17 cellular contexts compared by ENCODE assay signal in the genomic region with DNA sequence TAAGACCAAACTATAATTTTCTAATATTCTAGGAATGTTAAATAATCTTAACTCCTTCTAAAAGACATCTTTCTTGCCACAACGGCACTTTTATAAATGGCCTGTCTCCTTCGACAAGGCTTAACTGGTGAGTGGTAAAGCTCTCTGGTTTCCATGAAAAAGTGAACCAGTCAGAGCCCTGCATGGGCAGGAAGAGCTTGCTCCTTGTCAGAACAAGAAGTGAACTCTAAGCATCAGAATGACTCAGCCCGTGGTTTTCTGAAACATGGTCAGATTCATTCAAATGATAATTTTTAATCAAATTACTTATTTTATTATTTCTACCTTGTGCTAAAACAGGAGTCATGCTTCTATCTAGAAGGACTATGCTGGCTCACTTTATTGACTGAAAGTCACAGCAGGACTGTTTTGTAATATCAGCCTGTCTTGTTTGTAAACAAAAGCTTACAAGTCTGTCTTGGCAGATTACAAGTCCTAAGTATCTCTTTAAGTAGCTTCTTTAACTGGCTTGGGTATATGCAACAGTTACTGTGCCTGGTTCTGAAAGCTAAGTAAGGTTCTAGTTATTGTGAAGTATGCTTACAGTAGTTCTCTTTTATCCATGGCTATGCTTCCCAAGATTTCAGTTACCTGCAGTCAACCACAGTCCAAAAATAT.
DNase-seq lines count a peak whose midpoint lies in the region; ATAC-seq, FAIRE-seq and TF ChIP-seq lines count a peak whose summit lies in the region.
"Had no signal": no experiment of that assay in that cellular context is flagged by ENCODE, and none has a peak within 500 bp of the region (broad histone marks: within the 10 kb centered on the region; RNA-seq: fewer than 3 reads in every experiment).

No MANE protein-coding gene starts in this region.

- H3K27me3 ChIP-seq in OCI-LY3 (ENCODE audit: low read depth, low read length) (peaks cover 11% of the 10 kb centered on the region; the same call in 1 of the 2 replicates), endothelial cell of umbilical vein (ENCODE audit: control insufficient read depth in 2 of 2, insufficient read depth in 2 of 2, low read length in 2 of 2) (no peaks in the 10 kb centered on the region)

- H3K4me1 ChIP-seq in OCI-LY3 (ENCODE audit: low read length) (peaks cover 10% of the 10 kb centered on the region), endothelial cell of umbilical vein (ENCODE audit: control insufficient read depth, extremely low read depth, insufficient read depth, low read length) (no peaks in the 10 kb centered on the region)
- H3K4me1 ChIP-seq: parathyroid adenoma had no signal

- H3K36me3 ChIP-seq in OCI-LY3 (replicated peaks; ENCODE audit: low read depth, low read length) (no peaks in the 10 kb centered on the region), endothelial cell of umbilical vein (ENCODE audit: control insufficient read depth in 2 of 2, extremely low read depth in 1 of 2, insufficient read depth in 2 of 2, low read length in 2 of 2) (no peaks in the 10 kb centered on the region)

- no peak overlapping the region for H3K4me3 ChIP-seq in OCI-LY3 (ENCODE audit: low read length)
- no peak overlapping the region for H3K4me3 ChIP-seq in endothelial cell of umbilical vein (replicated peaks in 1 of 3; ENCODE audit: insufficient read depth in 1 of 3, low read depth in 1 of 3, low read length in 3 of 3)

- no peak overlapping the region for H3K27ac ChIP-seq in OCI-LY3 (ENCODE audit: low read length)
- no peak overlapping the region for H3K27ac ChIP-seq in endothelial cell of umbilical vein (ENCODE audit: insufficient read depth, low read depth, low read length)
- H3K27ac ChIP-seq: KMS-11, parathyroid adenoma had no signal

- H3K79me2 ChIP-seq in OCI-LY3 (ENCODE audit: low read length) (no peaks in the 10 kb centered on the region), endothelial cell of umbilical vein (ENCODE audit: control insufficient read depth, insufficient read depth, low read length) (no peaks in the 10 kb centered on the region)
- H3K79me2 ChIP-seq: parathyroid adenoma had no signal

- BruUV-seq in endothelial cell of umbilical vein (replicated peaks; lab: Mats Ljungman, UMichigan): no TSS peak

- no peak overlapping the region for H3K4me3 Mint-ChIP-seq in WTC11
- H3K4me3 Mint-ChIP-seq: stimulated activated memory B cell treated with anti-CD40 and anti-IgM and Interleukin-4, amounts not matched to agents 10 μg/mL and 1 μg/mL and 100 μg/mL, for 72 hours had no signal

- POLR2A ChIA-PET in endothelial cell of umbilical vein (lab: Charles Lee): no interaction called here
- POLR2A ChIA-PET in WTC11 (lab: Charles Lee): no interaction called here

- H3K27me3 Mint-ChIP-seq in WTC11 (ENCODE audit: low read depth): no peaks in the 10 kb centered on the region; the same call in 1 of the 2 replicates
- H3K27me3 Mint-ChIP-seq: stimulated activated memory B cell treated with anti-CD40 and anti-IgM and Interleukin-4, amounts not matched to agents 10 μg/mL and 1 μg/mL and 100 μg/mL, for 72 hours had no signal

- peak; percentile 5 for DNase-seq in AG08395 (ENCODE audit: low spot score)
- peak; percentile 14 for DNase-seq in GM18507 (ENCODE audit: extremely low spot score, insufficient read length, low read depth)
- DNase-seq in endothelial cell of umbilical vein (ENCODE audit: low read depth, low spot score): no peak
- no peak for DNase-seq in WTC11 (ENCODE audit: low spot score)
- no peak for DNase-seq in ACHN
- DNase-seq in dedifferentiated amniotic fluid mesenchymal stem cell (ENCODE audit: extremely low spot score): no peak
- DNase-seq: activated CD4-positive, alpha-beta T cell treated with anti-CD3 and anti-CD28 coated beads for 1 hour; activated gamma-delta T cell treated with Interleukin-2 at 50 U/mL for 16 hours; AML-193; DMS79; midbrain; NCI-H2029 treated with DMSO at 0.1 percent for 48 hours had no signal

- intact Hi-C loops in endothelial cell of umbilical vein (cut with micrococcal nuclease): no loop called here

- H3K36me3 Mint-ChIP-seq in WTC11: peaks cover 18% of the 10 kb centered on the region
- H3K36me3 Mint-ChIP-seq: stimulated activated memory B cell treated with anti-CD40 and anti-IgM and Interleukin-4, amounts not matched to agents 10 μg/mL and 1 μg/mL and 100 μg/mL, for 72 hours had no signal

- TF ChIP-seq POLR2A in endothelial cell of umbilical vein (IDR thresholded peaks at IDR 0.05; ENCODE audit: low read depth, low read length): no peak

- no peaks in the 10 kb centered on the region for H3K9me3 ChIP-seq in OCI-LY3 (ENCODE audit: insufficient read depth, low read length)
- H3K9me3 ChIP-seq in endothelial cell of umbilical vein (replicated peaks; ENCODE audit: control insufficient read depth, insufficient read depth, low read length): no peaks in the 10 kb centered on the region

- dilution Hi-C loops in endothelial cell of umbilical vein (cut with MboI; ENCODE audit: extremely low pct_ligation_motif_present, low sequenced_read_pairs): no loop called here

- ATAC-seq in WTC11: no peak
- no peak for ATAC-seq in GM19397 (IDR thresholded peaks at IDR 0.05; ENCODE audit: unreplicated experiment)
- ATAC-seq: stimulated activated memory B cell treated with anti-CD40 and anti-IgM and Interleukin-4, amounts not matched to agents 10 μg/mL and 1 μg/mL and 100 μg/mL, for 72 hours had no signal

- H3K4me1 Mint-ChIP-seq in WTC11: no peaks in the 10 kb centered on the region
- H3K4me1 Mint-ChIP-seq: stimulated activated memory B cell treated with anti-CD40 and anti-IgM and Interleukin-4, amounts not matched to agents 10 μg/mL and 1 μg/mL and 100 μg/mL, for 72 hours had no signal

- in situ Hi-C loops in ACHN (cut with HindIII; ENCODE audit: low pct_ligation_motif_present, low pct_unique_long_range_greater_than_20kb, low sequenced_read_pairs): no loop called here

- FAIRE-seq in GM18507 (lab: Jason Lieb, UNC) (no peak), endothelial cell of umbilical vein (lab: Jason Lieb, UNC) (no peak)

- CTCF ChIA-PET in endothelial cell of umbilical vein (lab: Charles Lee): interaction anchor here (2.8 kb wide), 1 partner anchor 16 kb away, joined by 13 read pairs; no protein-coding TSS in a partner anchor
- CTCF ChIA-PET in WTC11 (lab: Charles Lee): no interaction called here

- H4K20me1 ChIP-seq in OCI-LY3 (ENCODE audit: insufficient read depth, low read length) (no peaks in the 10 kb centered on the region), endothelial cell of umbilical vein (replicated peaks; ENCODE audit: control insufficient read depth, extremely low read depth, insufficient read depth, low read length) (no peaks in the 10 kb centered on the region)

- H3K9me1 ChIP-seq in endothelial cell of umbilical vein (replicated peaks; ENCODE audit: control insufficient read depth, extremely low read depth, insufficient read depth, low read length): no peaks in the 10 kb centered on the region

- H2AFZ ChIP-seq in OCI-LY3 (ENCODE audit: low read depth, low read length): no peak overlapping the region
- no peak overlapping the region for H2AFZ ChIP-seq in endothelial cell of umbilical vein (ENCODE audit: low read depth, low read length)
- H2AFZ ChIP-seq: parathyroid adenoma had no signal

- peak overlapping the region; percentile 14; the same call in 1 of the 2 replicates for H3K4me2 ChIP-seq in OCI-LY3 (ENCODE audit: low read length)
- no peak overlapping the region for H3K4me2 ChIP-seq in endothelial cell of umbilical vein (ENCODE audit: insufficient read depth, low read length)
- H3K4me2 ChIP-seq: KMS-11 had no signal

- peaks cover 4% of the 10 kb centered on the region; the same call in 1 of the 2 replicates for H3K9me3 Mint-ChIP-seq in WTC11

- no peak overlapping the region for H3K27ac Mint-ChIP-seq in WTC11
- H3K27ac Mint-ChIP-seq: stimulated activated memory B cell treated with anti-CD40 and anti-IgM and Interleukin-4, amounts not matched to agents 10 μg/mL and 1 μg/mL and 100 μg/mL, for 72 hours had no signal

- H3K9ac ChIP-seq in OCI-LY3 (ENCODE audit: low read length) (no peak overlapping the region), endothelial cell of umbilical vein (replicated peaks; ENCODE audit: extremely low read depth, insufficient read depth, low read length) (no peak overlapping the region)
- H3K9ac ChIP-seq: KMS-11, parathyroid adenoma had no signal

- TF ChIP-seq CTCF in OCI-LY3 (IDR thresholded peaks at IDR 0.05; ENCODE audit: low read depth, low read length): no peak
- TF ChIP-seq CTCF in endothelial cell of umbilical vein (IDR thresholded peaks at IDR 0.05; ENCODE audit: extremely low read depth in 1 of 2, insufficient read depth in 1 of 2, low read depth in 1 of 2, low read length in 2 of 2): no peak
- no peak for TF ChIP-seq CTCF in WTC11 (IDR thresholded peaks at IDR 0.05)

TF ChIP-seq in endothelial cell of umbilical vein, 7 proteins besides CTCF, POLR2A, EP300 and RAD21:
- TF ChIP-seq MYC (IDR thresholded peaks at IDR 0.05; ENCODE audit: low read depth, low read length) (no peak), FOS (IDR thresholded peaks at IDR 0.05; ENCODE audit: borderline replicate concordance, insufficient read depth, low read length) (peak; percentile 16)

TF ChIP-seq in WTC11, 78 proteins besides CTCF, POLR2A, EP300 and RAD21 (continues in another document):
- TF ChIP-seq HMGA2 (CRISPR knock-in tag; IDR thresholded peaks at IDR 0.05): no peak
- TF ChIP-seq, protein P1, sequence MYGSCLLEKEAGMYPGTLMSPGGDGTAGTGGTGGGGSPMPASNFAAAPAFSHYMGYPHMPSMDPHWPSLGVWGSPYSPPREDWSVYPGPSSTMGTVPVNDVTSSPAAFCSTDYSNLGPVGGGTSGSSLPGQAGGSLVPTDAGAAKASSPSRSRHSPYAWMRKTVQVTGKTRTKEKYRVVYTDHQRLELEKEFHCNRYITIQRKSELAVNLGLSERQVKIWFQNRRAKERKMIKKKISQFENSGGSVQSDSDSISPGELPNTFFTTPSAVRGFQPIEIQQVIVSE (CRISPR knock-in tag; IDR thresholded peaks at IDR 0.05; ENCODE audit: borderline replicate concordance): no peak
- TF ChIP-seq, protein P2, sequence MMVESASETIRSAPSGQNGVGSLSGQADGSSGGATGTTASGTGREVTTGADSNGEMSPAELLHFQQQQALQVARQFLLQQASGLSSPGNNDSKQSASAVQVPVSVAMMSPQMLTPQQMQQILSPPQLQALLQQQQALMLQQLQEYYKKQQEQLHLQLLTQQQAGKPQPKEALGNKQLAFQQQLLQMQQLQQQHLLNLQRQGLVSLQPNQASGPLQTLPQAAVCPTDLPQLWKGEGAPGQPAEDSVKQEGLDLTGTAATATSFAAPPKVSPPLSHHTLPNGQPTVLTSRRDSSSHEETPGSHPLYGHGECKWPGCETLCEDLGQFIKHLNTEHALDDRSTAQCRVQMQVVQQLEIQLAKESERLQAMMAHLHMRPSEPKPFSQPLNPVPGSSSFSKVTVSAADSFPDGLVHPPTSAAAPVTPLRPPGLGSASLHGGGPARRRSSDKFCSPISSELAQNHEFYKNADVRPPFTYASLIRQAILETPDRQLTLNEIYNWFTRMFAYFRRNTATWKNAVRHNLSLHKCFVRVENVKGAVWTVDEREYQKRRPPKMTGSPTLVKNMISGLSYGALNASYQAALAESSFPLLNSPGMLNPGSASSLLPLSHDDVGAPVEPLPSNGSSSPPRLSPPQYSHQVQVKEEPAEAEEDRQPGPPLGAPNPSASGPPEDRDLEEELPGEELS (CRISPR knock-in tag; IDR thresholded peaks at IDR 0.05): no peak

Comparison
In these comparisons a context has a peak if more than half of its experiments do, and no peak if none do; other contexts are left out.
1. DNase-seq: peak in AG08395 (single experiment) and GM18507 (single experiment); none in endothelial cell of umbilical vein (single experiment), WTC11 (single experiment), ACHN (single experiment) and dedifferentiated amniotic fluid mesenchymal stem cell (single experiment).